Comparison of ENCODE assay signal across 1 cellular context in the genomic region with DNA sequence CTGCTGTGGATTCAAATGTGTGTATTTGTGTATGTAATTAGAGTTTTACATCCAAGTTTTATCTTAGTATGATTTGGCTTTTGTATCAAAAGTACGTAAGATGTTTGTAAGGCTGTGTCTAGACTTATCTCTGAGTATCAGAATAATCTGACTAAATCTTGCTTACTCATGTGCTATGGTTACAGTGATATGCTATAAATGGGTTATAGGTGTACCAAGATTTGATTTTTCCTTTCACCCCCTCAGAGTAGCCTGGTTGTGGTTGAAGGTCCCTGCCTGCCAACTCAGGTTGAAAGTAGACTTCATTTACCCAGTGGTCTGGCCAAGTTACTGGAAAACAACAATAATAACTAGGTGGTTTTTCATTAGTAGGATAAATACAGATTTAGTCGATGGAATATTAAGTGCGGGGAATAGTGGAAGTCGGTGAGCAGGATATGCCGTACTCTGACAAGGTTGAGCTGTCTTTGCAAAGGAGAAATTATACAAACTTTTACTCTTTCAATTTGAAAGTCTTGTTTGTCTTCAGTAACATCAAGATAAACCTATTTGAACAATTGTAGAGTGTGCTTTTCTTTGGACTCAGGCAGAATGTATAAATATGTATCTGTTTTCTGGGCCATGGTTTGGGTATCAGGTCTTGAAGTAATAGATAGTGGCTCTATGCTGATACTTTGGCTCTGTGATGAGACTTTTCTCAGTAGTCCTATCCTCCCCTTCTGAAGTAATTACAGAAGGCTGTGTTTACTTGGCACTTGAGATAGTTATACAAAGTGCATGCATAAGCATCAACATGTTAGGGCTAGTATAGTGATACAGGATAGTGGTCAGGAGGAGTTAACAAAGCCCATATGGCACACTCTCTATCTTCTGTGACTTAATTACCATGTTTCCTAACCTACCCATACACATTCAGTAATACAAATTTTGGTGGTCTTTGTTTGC.
TF ChIP-seq lines count a peak whose summit lies in the region.

No MANE protein-coding gene starts in this region.

TF ChIP-seq in WTC11, 78 proteins besides CTCF, POLR2A, EP300 and RAD21 (continued from another document):
- TF ChIP-seq ZNF425 (CRISPR knock-in tag; conservative IDR thresholded peaks at IDR 0.05) (no peak), SMAD3 (CRISPR knock-in tag; IDR thresholded peaks at IDR 0.05; ENCODE audit: borderline replicate concordance) (no peak), HMGA2 (CRISPR knock-in tag; IDR thresholded peaks at IDR 0.05) (no peak), ZNF138 (CRISPR knock-in tag; conservative IDR thresholded peaks at IDR 0.05) (no peak), CREM (CRISPR knock-in tag; IDR thresholded peaks at IDR 0.05) (no peak), GABPB1 (CRISPR knock-in tag; IDR thresholded peaks at IDR 0.05) (no peak)
TF ChIP-seq in WTC11: peak in this region for 0.
